ENCODE assay signal across 8 cellular contexts in genomic region chr11:59669611-59670009, GRCh38. TPM values are rescaled to one million over a fixed set of nuclear protein-coding genes. Genes with fewer than 3 reads are reported as not detected.
A peak's percentile ranks its signal among the peaks of the same experiment; 100 is the strongest.
DNase-seq lines count a peak whose midpoint lies in the region; ATAC-seq and TF ChIP-seq lines count a peak whose summit lies in the region.

No MANE protein-coding gene starts in this region.

- H3K36me3 Mint-ChIP-seq in activated naive CD8-positive, alpha-beta T cell treated with anti-CD3 and anti-CD28 coated beads for 36 hours = peaks cover 24% of the 10 kb centered on the region

- CTCF ChIA-PET in GM10248 (lab: Yijun Ruan, JAX) = interaction anchor here (1.0 to 1.9 kb wide), 8 partner anchors 9 to 140 kb away, joined by 3 to 11 read pairs (median 4); partner anchors contain the start of gene MRPL16

- POLR2A ChIA-PET in GM10248 (lab: Yijun Ruan, JAX) = interaction anchor here (0.5 to 2.5 kb wide), 12 partner anchors 8 to 1803 kb away, joined by 3 to 19 read pairs (median 4); partner anchors contain the start of genes MRPL16 and OSBP

- no peaks in the 10 kb centered on the region for H3K9me3 Mint-ChIP-seq in activated naive CD8-positive, alpha-beta T cell treated with anti-CD3 and anti-CD28 coated beads for 36 hours

- no peaks in the 10 kb centered on the region for H3K27me3 Mint-ChIP-seq in activated naive CD8-positive, alpha-beta T cell treated with anti-CD3 and anti-CD28 coated beads for 36 hours

- no peak for TF ChIP-seq CTCF in GM10248 (IDR thresholded peaks at IDR 0.05; ENCODE audit: control extremely low read depth, extremely low read depth, low read depth, missing control alignments)

- ATAC-seq in HG02763 (IDR thresholded peaks at IDR 0.05; ENCODE audit: unreplicated experiment) = peak; percentile 7
- ATAC-seq in left cardiac atrium = peak; percentile 20 to 44
- ATAC-seq in HG03135 (IDR thresholded peaks at IDR 0.05; ENCODE audit: unreplicated experiment) = no peak
- ATAC-seq in GM21576 (IDR thresholded peaks at IDR 0.05; ENCODE audit: unreplicated experiment) = no peak

- peak overlapping the region; percentile 96 for H3K27ac Mint-ChIP-seq in activated naive CD8-positive, alpha-beta T cell treated with anti-CD3 and anti-CD28 coated beads for 36 hours

- H3K4me1 Mint-ChIP-seq in activated naive CD8-positive, alpha-beta T cell treated with anti-CD3 and anti-CD28 coated beads for 36 hours = peaks cover 28% of the 10 kb centered on the region

- intact Hi-C loops in left cardiac atrium (cut with DNase I) (loop anchor here in 1 of 2 donors (10.0 kb wide), 3 partner anchors 55 to 495 kb away; partner anchors contain the start of genes DTX4 and OSBP), posterior vena cava (cut with DNase I) (loop anchor here in 1 of 2 donors (10.0 kb wide), 2 partner anchors 55 to 115 kb away; partner anchors contain the start of gene OSBP)

- peak; percentile 44 for DNase-seq in COLO829 (ENCODE audit: low spot score)
- DNase-seq in activated naive CD8-positive, alpha-beta T cell treated with anti-CD3 and anti-CD28 coated beads for 36 hours = no peak
- DNase-seq in left cardiac atrium = peak; percentile 33
- DNase-seq in posterior vena cava (ENCODE audit: low spot score) = peak; percentile 83
- DNase-seq in GM10248 (ENCODE audit: extremely low spot score) = no peak

- peak overlapping the region; percentile 92 for H3K4me3 Mint-ChIP-seq in activated naive CD8-positive, alpha-beta T cell treated with anti-CD3 and anti-CD28 coated beads for 36 hours

RNA-seq across cellular contexts. Expression of gene PATL1, which starts 0.8 kb away (rescaled TPM):
- 10 to 100 TPM; 60.8 to 66.9 TPM for total RNA-seq in activated naive CD8-positive, alpha-beta T cell treated with anti-CD3 and anti-CD28 coated beads for 36 hours
- 10 to 100 TPM; 21.6 to 28.2 TPM for total RNA-seq in left cardiac atrium
- 10 to 100 TPM; 19.4 to 24.2 TPM for total RNA-seq in posterior vena cava

RNA-seq across cellular contexts. Expression of gene OR10V1, which starts 44.0 kb away (rescaled TPM):
- total RNA-seq in activated naive CD8-positive, alpha-beta T cell treated with anti-CD3 and anti-CD28 coated beads for 36 hours = not detected
- total RNA-seq in left cardiac atrium (not detected), posterior vena cava (not detected)

RNA-seq across cellular contexts. Expression of gene OSBP, which starts 54.0 kb away (rescaled TPM):
- 10 to 100 TPM; 39.4 to 39.6 TPM for total RNA-seq in activated naive CD8-positive, alpha-beta T cell treated with anti-CD3 and anti-CD28 coated beads for 36 hours
- 10 to 100 TPM; 31.7 to 37.8 TPM for total RNA-seq in left cardiac atrium
- total RNA-seq in posterior vena cava = 10 to 100 TPM; 29.7 to 35.7 TPM

Comparison
In these comparisons a context has a peak if more than half of its experiments do, and no peak if none do; other contexts are left out.
1. DNase-seq: peak in COLO829 (single experiment), left cardiac atrium (single experiment) and posterior vena cava (single experiment); none in activated naive CD8-positive, alpha-beta T cell treated with anti-CD3 and anti-CD28 coated beads for 36 hours (single experiment) and GM10248 (single experiment).
2. ATAC-seq: peak in HG02763 (single experiment) and left cardiac atrium (2 of 2); none in HG03135 (single experiment) and GM21576 (single experiment).